Comparison of ENCODE assay signal across 14 cellular contexts in genomic region chr1:47780469-47780995, GRCh38.
"Had no signal": no experiment of that assay in that cellular context is flagged by ENCODE, and none has a peak within 500 bp of the region (broad histone marks: within the 10 kb centered on the region; RNA-seq: fewer than 3 reads in every experiment).

No MANE protein-coding gene starts in this region.

- DNase-seq: activated CD4-positive, alpha-beta memory T cell treated with anti-CD3 and anti-CD28 coated beads, Interleukin-2, amount 10 ng/mL, durations not matched to agents 7 days and 5 days; activated CD4-positive, alpha-beta T cell treated with anti-CD3 and anti-CD28 coated beads for 48 hours; activated CD4-positive, CD25-positive, alpha-beta regulatory T cell; activated CD8-positive, alpha-beta memory T cell treated with anti-CD3 and anti-CD28 coated beads, Interleukin-2, amount 10 ng/mL, durations not matched to agents 7 days and 5 days; dermis blood vessel endothelial cell; effector memory CD4-positive, alpha-beta T cell; foreskin fibroblast; islet precursor cell; stimulated activated CD4-positive, alpha-beta T cell treated with anti-CD3 and anti-CD28 coated beads, Interleukin-12 subunit alpha, Interleukin-12 subunit beta, amount 100 ng/mL, for 4 hours; stimulated activated CD4-positive, alpha-beta T cell treated with anti-CD3 and anti-CD28 coated beads, Interleukin-1b, Interleukin-23, amount 100 ng/mL, for 48 hours; stimulated activated CD8-positive, alpha-beta memory T cell treated with anti-CD3 and anti-CD28 coated beads, Interleukin-4, amount 100 ng/mL, for 48 hours; stimulated activated naive CD4-positive, alpha-beta T cell; thyroid gland had no signal

- H3K4me3 ChIP-seq: lung, thyroid gland had no signal
